Comparison of ENCODE assay signal across 1 cellular context in the genomic region with DNA sequence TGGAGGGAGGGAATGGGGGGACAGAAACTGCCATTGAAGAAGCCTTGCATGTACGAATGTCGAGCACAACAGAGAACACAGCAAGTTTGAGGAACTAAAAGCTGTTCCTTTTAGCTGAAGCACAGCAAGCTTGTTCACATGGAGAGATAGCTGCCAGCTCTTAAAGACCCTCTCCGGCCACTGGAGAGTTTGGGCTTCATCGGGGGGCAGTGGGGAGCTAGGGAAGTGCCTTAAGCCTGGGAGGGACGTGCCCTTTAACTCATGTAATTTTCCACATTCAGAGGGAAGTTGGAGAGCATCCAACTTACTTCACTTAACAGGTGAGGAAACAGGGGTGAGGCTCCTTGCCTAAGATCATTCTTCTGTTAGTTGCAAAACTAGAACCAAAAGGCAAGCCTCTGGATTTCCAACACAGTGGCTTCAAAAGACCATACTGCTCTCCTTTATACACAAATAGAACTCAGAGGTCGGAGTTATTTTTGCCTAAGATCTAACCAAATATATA.
TF ChIP-seq lines count a peak whose summit lies in the region.

No MANE protein-coding gene starts in this region.

TF ChIP-seq in HepG2, 621 proteins besides CTCF, POLR2A, EP300 and RAD21:
- TF ChIP-seq, protein P1, sequence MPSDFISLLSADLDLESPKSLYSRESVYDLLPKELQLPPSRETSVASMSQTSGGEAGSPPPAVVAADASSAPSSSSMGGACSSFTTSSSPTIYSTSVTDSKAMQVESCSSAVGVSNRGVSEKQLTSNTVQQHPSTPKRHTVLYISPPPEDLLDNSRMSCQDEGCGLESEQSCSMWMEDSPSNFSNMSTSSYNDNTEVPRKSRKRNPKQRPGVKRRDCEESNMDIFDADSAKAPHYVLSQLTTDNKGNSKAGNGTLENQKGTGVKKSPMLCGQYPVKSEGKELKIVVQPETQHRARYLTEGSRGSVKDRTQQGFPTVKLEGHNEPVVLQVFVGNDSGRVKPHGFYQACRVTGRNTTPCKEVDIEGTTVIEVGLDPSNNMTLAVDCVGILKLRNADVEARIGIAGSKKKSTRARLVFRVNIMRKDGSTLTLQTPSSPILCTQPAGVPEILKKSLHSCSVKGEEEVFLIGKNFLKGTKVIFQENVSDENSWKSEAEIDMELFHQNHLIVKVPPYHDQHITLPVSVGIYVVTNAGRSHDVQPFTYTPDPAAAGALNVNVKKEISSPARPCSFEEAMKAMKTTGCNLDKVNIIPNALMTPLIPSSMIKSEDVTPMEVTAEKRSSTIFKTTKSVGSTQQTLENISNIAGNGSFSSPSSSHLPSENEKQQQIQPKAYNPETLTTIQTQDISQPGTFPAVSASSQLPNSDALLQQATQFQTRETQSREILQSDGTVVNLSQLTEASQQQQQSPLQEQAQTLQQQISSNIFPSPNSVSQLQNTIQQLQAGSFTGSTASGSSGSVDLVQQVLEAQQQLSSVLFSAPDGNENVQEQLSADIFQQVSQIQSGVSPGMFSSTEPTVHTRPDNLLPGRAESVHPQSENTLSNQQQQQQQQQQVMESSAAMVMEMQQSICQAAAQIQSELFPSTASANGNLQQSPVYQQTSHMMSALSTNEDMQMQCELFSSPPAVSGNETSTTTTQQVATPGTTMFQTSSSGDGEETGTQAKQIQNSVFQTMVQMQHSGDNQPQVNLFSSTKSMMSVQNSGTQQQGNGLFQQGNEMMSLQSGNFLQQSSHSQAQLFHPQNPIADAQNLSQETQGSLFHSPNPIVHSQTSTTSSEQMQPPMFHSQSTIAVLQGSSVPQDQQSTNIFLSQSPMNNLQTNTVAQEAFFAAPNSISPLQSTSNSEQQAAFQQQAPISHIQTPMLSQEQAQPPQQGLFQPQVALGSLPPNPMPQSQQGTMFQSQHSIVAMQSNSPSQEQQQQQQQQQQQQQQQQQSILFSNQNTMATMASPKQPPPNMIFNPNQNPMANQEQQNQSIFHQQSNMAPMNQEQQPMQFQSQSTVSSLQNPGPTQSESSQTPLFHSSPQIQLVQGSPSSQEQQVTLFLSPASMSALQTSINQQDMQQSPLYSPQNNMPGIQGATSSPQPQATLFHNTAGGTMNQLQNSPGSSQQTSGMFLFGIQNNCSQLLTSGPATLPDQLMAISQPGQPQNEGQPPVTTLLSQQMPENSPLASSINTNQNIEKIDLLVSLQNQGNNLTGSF (CRISPR knock-in tag; IDR thresholded peaks at IDR 0.05) = no peak
